Comparison of ENCODE assay signal across 1 cellular context in the genomic region with DNA sequence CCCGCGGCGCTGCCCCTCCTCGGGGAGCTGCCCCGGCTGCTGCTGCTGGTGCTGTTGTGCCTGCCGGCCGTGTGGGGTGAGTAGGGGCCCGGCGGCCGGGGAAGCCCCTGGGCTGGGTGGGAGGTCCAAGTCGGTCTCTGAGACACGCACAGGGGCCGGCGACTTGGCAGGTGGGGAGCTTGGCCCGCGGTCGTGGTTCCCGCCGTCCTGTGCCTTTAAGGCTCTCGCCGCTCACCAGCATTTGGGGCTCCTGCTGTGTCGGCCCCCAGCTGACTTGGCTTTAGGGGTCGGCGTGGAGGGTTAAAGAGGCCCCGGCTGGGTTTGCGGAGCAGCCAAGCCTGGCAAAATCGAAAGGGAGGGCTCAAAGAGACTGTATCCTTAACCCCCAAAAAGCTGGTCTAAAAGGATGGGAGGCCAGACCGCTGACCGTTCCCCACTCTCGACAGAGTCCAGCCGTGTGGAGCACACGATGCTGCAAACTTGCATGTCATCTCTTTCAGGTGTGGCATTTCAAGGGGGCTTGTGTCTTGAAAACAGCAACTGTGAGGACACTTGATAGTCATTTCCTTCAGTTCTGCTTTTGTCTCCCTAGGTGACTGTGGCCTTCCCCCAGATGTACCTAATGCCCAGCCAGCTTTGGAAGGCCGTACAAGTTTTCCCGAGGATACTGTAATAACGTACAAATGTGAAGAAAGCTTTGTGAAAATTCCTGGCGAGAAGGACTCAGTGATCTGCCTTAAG.
TF ChIP-seq lines count a peak whose summit lies in the region.

No MANE protein-coding gene starts in this region.

TF ChIP-seq in IMR-90, 13 proteins besides CTCF, POLR2A, EP300 and RAD21 (continued from another document):
- TF ChIP-seq, protein P1, sequence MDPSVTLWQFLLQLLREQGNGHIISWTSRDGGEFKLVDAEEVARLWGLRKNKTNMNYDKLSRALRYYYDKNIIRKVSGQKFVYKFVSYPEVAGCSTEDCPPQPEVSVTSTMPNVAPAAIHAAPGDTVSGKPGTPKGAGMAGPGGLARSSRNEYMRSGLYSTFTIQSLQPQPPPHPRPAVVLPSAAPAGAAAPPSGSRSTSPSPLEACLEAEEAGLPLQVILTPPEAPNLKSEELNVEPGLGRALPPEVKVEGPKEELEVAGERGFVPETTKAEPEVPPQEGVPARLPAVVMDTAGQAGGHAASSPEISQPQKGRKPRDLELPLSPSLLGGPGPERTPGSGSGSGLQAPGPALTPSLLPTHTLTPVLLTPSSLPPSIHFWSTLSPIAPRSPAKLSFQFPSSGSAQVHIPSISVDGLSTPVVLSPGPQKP (IDR thresholded peaks at IDR 0.05; ENCODE audit: borderline replicate concordance, low read depth, low read length) = no peak
- TF ChIP-seq RFX5 (IDR thresholded peaks at IDR 0.05; ENCODE audit: low read depth, low read length) (no peak), CHD1 (IDR thresholded peaks at IDR 0.05; ENCODE audit: low read depth, low read length) (no peak), USF2 (IDR thresholded peaks at IDR 0.05; ENCODE audit: low read depth, low read length) (no peak), MXI1 (IDR thresholded peaks at IDR 0.05; ENCODE audit: borderline replicate concordance, low read depth, low read length) (no peak), NFE2L2 (IDR thresholded peaks at IDR 0.05; ENCODE audit: low read depth, low read length) (no peak), SMC3 (IDR thresholded peaks at IDR 0.05; ENCODE audit: low read depth, low read length) (no peak), MAZ (IDR thresholded peaks at IDR 0.05; ENCODE audit: borderline replicate concordance, low read depth, low read length) (no peak), MAFK (IDR thresholded peaks at IDR 0.05; ENCODE audit: low read depth, low read length) (no peak), BHLHE40 (IDR thresholded peaks at IDR 0.05; ENCODE audit: low read depth, low read length) (no peak)
